ENCODE assay signal across 12 cellular contexts in genomic region chr1:70382682-70383081, GRCh38. TPM values are rescaled to one million over a fixed set of nuclear protein-coding genes. Genes with fewer than 3 reads are reported as not detected.
A peak's percentile ranks its signal among the peaks of the same experiment; 100 is the strongest.
DNase-seq lines count a peak whose midpoint lies in the region; ATAC-seq, FAIRE-seq and TF ChIP-seq lines count a peak whose summit lies in the region.
"Had no signal": no experiment of that assay in that cellular context is flagged by ENCODE, and none has a peak within 500 bp of the region (broad histone marks: within the 10 kb centered on the region; RNA-seq: fewer than 3 reads in every experiment).

No MANE protein-coding gene starts in this region.

- no peaks in the 10 kb centered on the region for H3K4me1 Mint-ChIP-seq in activated CD8-positive, alpha-beta T cell treated with anti-CD3 and anti-CD28 coated beads for 36 hours (ENCODE audit: low read depth)
- H3K4me1 Mint-ChIP-seq: activated T-helper 17 cell treated with anti-CD3 and anti-CD28 coated beads, Interleukin-2, amount 50 U/mL, for 72 hours had no signal

- no peak overlapping the region for H3K4me3 Mint-ChIP-seq in activated CD8-positive, alpha-beta T cell treated with anti-CD3 and anti-CD28 coated beads for 36 hours
- H3K4me3 Mint-ChIP-seq: activated T-helper 17 cell treated with anti-CD3 and anti-CD28 coated beads, Interleukin-2, amount 50 U/mL, for 72 hours; stimulated activated naive CD8-positive, alpha-beta T cell treated with anti-CD3 and anti-CD28 coated beads, Interleukin-15, Interleukin-2, amounts not matched to agents 100 ng/mL and 50 ng/mL, for 24 hours had no signal

- H3K9me3 Mint-ChIP-seq in activated CD8-positive, alpha-beta T cell treated with anti-CD3 and anti-CD28 coated beads for 36 hours: no peaks in the 10 kb centered on the region
- H3K9me3 Mint-ChIP-seq: activated T-helper 17 cell treated with anti-CD3 and anti-CD28 coated beads, Interleukin-2, amount 50 U/mL, for 72 hours; stimulated activated naive CD8-positive, alpha-beta T cell treated with anti-CD3 and anti-CD28 coated beads, Interleukin-15, Interleukin-2, amounts not matched to agents 100 ng/mL and 50 ng/mL, for 24 hours had no signal

- FAIRE-seq in HTR-8/SVneo (lab: Jason Lieb, UNC): no peak
- FAIRE-seq: islet of Langerhans had no signal

- POLR2A ChIA-PET in activated CD8-positive, alpha-beta T cell treated with anti-CD3 and anti-CD28 coated beads for 36 hours (lab: Charles Lee): no interaction called here

- ATAC-seq in GM18502 (IDR thresholded peaks at IDR 0.05; ENCODE audit: poor library complexity, unreplicated experiment) (peak; percentile 78), HG02973 (IDR thresholded peaks at IDR 0.05; ENCODE audit: unreplicated experiment) (peak; percentile 80)
- ATAC-seq in activated CD8-positive, alpha-beta T cell treated with anti-CD3 and anti-CD28 coated beads for 36 hours: no peak
- ATAC-seq: activated T-helper 17 cell treated with anti-CD3 and anti-CD28 coated beads, Interleukin-2, amount 50 U/mL, for 72 hours had no signal

- peaks cover 3% of the 10 kb centered on the region for H3K27me3 Mint-ChIP-seq in activated CD8-positive, alpha-beta T cell treated with anti-CD3 and anti-CD28 coated beads for 36 hours
- H3K27me3 Mint-ChIP-seq: activated T-helper 17 cell treated with anti-CD3 and anti-CD28 coated beads, Interleukin-2, amount 50 U/mL, for 72 hours; stimulated activated naive CD8-positive, alpha-beta T cell treated with anti-CD3 and anti-CD28 coated beads, Interleukin-15, Interleukin-2, amounts not matched to agents 100 ng/mL and 50 ng/mL, for 24 hours had no signal

- no peak for TF ChIP-seq CTCF in GM20000 (IDR thresholded peaks at IDR 0.05; ENCODE audit: extremely low read depth, missing control alignments)
- no peak for TF ChIP-seq CTCF in activated CD8-positive, alpha-beta T cell treated with anti-CD3 and anti-CD28 coated beads for 36 hours (IDR thresholded peaks at IDR 0.05)

- CTCF ChIA-PET in activated CD8-positive, alpha-beta T cell treated with anti-CD3 and anti-CD28 coated beads for 36 hours (lab: Charles Lee): no interaction called here

- intact Hi-C loops in activated CD8-positive, alpha-beta T cell treated with anti-CD3 and anti-CD28 coated beads for 36 hours (cut with micrococcal nuclease): no loop called here

- no peak overlapping the region for H3K27ac Mint-ChIP-seq in activated CD8-positive, alpha-beta T cell treated with anti-CD3 and anti-CD28 coated beads for 36 hours
- H3K27ac Mint-ChIP-seq: activated T-helper 17 cell treated with anti-CD3 and anti-CD28 coated beads, Interleukin-2, amount 50 U/mL, for 72 hours; stimulated activated naive CD8-positive, alpha-beta T cell treated with anti-CD3 and anti-CD28 coated beads, Interleukin-15, Interleukin-2, amounts not matched to agents 100 ng/mL and 50 ng/mL, for 24 hours had no signal

- H3K36me3 Mint-ChIP-seq in activated CD8-positive, alpha-beta T cell treated with anti-CD3 and anti-CD28 coated beads for 36 hours (ENCODE audit: low read depth): no peaks in the 10 kb centered on the region

- DNase-seq in GM20000 (ENCODE audit: low spot score) (peak; percentile 21), MV-4-11 (lab: John Stamatoyannopoulos, UW) (peak; percentile 76), NCI-H82 treated with DMSO at 0.1 percent for 48 hours (lab: John Stamatoyannopoulos, UW; ENCODE audit: unreplicated experiment) (no peak), HTR-8/SVneo (ENCODE audit: insufficient read length, low spot score) (no peak), EL (no peak)
- DNase-seq in activated CD8-positive, alpha-beta T cell treated with anti-CD3 and anti-CD28 coated beads for 36 hours: no peak
- DNase-seq: MM.1S had no signal

RNA-seq across cellular contexts. Expression of gene ANKRD13C, which starts 28.2 kb away (rescaled TPM):
- total RNA-seq in activated CD8-positive, alpha-beta T cell treated with anti-CD3 and anti-CD28 coated beads for 36 hours: 10 to 100 TPM; 15.1 to 16.9 TPM

RNA-seq across cellular contexts. Expression of gene CTH, which starts 28.4 kb away (rescaled TPM):
- 10 to 100 TPM; 34.5 to 35.0 TPM for total RNA-seq in activated CD8-positive, alpha-beta T cell treated with anti-CD3 and anti-CD28 coated beads for 36 hours

Comparison
In these comparisons a context has a peak if more than half of its experiments do, and no peak if none do; other contexts are left out.
1. DNase-seq: peak in GM20000 (single experiment) and MV-4-11 (single experiment); none in NCI-H82 treated with DMSO at 0.1 percent for 48 hours (single experiment), HTR-8/SVneo (single experiment), activated CD8-positive, alpha-beta T cell treated with anti-CD3 and anti-CD28 coated beads for 36 hours (single experiment) and EL (single experiment).